ENCODE assay signal across 25 cellular contexts in genomic region chr12:10136637-10137205, GRCh38. TPM values are rescaled to one million over a fixed set of nuclear protein-coding genes. Genes with fewer than 3 reads are reported as not detected.
DNase-seq lines count a peak whose midpoint lies in the region; TF ChIP-seq lines count a peak whose summit lies in the region.
"Had no signal": no experiment of that assay in that cellular context is flagged by ENCODE, and none has a peak within 500 bp of the region (broad histone marks: within the 10 kb centered on the region; RNA-seq: fewer than 3 reads in every experiment).

No MANE protein-coding gene starts in this region.

- no peak overlapping the region for H3K4me2 ChIP-seq in neuronal stem cell (ENCODE audit: insufficient read depth, low read length, poor library complexity, severe bottlenecking)

- no peak overlapping the region for H4K8ac ChIP-seq in neuronal stem cell (ENCODE audit: low read depth, low read length)

- 78% methylated on average over 13 of the region's 13 CpGs for WGBS in liver
- no CpG with 5 or more reads among the region's 13 CpGs for WGBS in neuronal stem cell (ENCODE audit: extremely low coverage in 2 of 2, insufficient read length in 2 of 2, insufficient replicate concordance in 1 of 2), 2 donors

- no peak overlapping the region for H2AK5ac ChIP-seq in neuronal stem cell (ENCODE audit: low read depth, low read length)

- no peak overlapping the region for H2BK120ac ChIP-seq in neuronal stem cell (ENCODE audit: low read depth, low read length)

- DNase-seq in NCI-H1417 (lab: John Stamatoyannopoulos, UW): peak in 2 of 3 experiments; percentile 15 to 29
- no peak for DNase-seq in NCI-H1417 treated with DMSO at 0.1 percent for 48 hours (lab: John Stamatoyannopoulos, UW)
- peak; percentile 15 for DNase-seq in MV-4-11 (lab: John Stamatoyannopoulos, UW)
- peak; percentile 6 for DNase-seq in NCI-H748 treated with DMSO at 0.1 percent for 48 hours (lab: John Stamatoyannopoulos, UW)
- no peak for DNase-seq in AG20443 (ENCODE audit: low spot score)
- DNase-seq in neuronal stem cell (ENCODE audit: low spot score): no peak
- DNase-seq in GM10248 (ENCODE audit: extremely low spot score): no peak
- DNase-seq: CD8-positive, alpha-beta memory T cell; DMS53; HFFc6; kidney glomerular epithelial cell; NCI-H1930; NCI-H774; OCI-M1; stimulated activated CD4-positive, alpha-beta T cell treated with anti-CD3 and anti-CD28 coated beads, Interleukin-1b, Interleukin-23, amount 100 ng/mL, for 48 hours; SW 1271; T1000; upper lobe of left lung had no signal

- H3K4me1 ChIP-seq in liver (ENCODE audit: control insufficient read depth in 4 of 4, insufficient read depth in 4 of 4, low read length in 3 of 4): peaks cover 0 to 4% (median 0%) of the 10 kb centered on the region in 4 donors
- no peaks in the 10 kb centered on the region for H3K4me1 ChIP-seq in neuronal stem cell (ENCODE audit: control insufficient read depth in 2 of 2, insufficient read depth in 1 of 2, low read depth in 1 of 2, low read length in 2 of 2)

- H2BK15ac ChIP-seq in neuronal stem cell (ENCODE audit: low read length): no peak overlapping the region

- H3K4ac ChIP-seq in neuronal stem cell (ENCODE audit: low read length): no peak overlapping the region

- no peak overlapping the region for H4K91ac ChIP-seq in neuronal stem cell (ENCODE audit: low read depth, low read length, poor library complexity)

- H3K79me1 ChIP-seq in neuronal stem cell (ENCODE audit: low read depth, low read length): no peaks in the 10 kb centered on the region

- H3K9me3 ChIP-seq in liver (ENCODE audit: control insufficient read depth in 4 of 4, low read length in 3 of 4): no peaks in the 10 kb centered on the region
- no peaks in the 10 kb centered on the region for H3K9me3 ChIP-seq in neuronal stem cell (replicated peaks in 1 of 2; ENCODE audit: control insufficient read depth in 2 of 2, insufficient read depth in 1 of 2, low read depth in 1 of 2, low read length in 2 of 2)
- H3K9me3 ChIP-seq: upper lobe of left lung had no signal

- H3K36me3 ChIP-seq in liver (ENCODE audit: control insufficient read depth in 4 of 4, insufficient read depth in 3 of 4, low read depth in 1 of 4, low read length in 3 of 4) (no peaks in the 10 kb centered on the region), neuronal stem cell (replicated peaks in 1 of 2; ENCODE audit: control insufficient read depth in 2 of 2, insufficient read depth in 2 of 2, low read length in 2 of 2) (no peaks in the 10 kb centered on the region)
- H3K36me3 ChIP-seq: upper lobe of left lung had no signal

- H3K4me3 ChIP-seq in liver (ENCODE audit: low read depth in 1 of 3, low read length in 3 of 3): no peak overlapping the region
- no peak overlapping the region for H3K4me3 ChIP-seq in neuronal stem cell (ENCODE audit: low read length in 2 of 2)
- H3K4me3 ChIP-seq: skin epidermis, upper lobe of left lung had no signal

- TF ChIP-seq RAD21 in liver (IDR thresholded peaks at IDR 0.05): no peak

- POLR2A ChIA-PET in GM10248 (lab: Yijun Ruan, JAX): no interaction called here

- no peak overlapping the region for H3K9ac ChIP-seq in liver (ENCODE audit: low read depth in 1 of 2, low read length in 2 of 2)
- no peak overlapping the region for H3K9ac ChIP-seq in neuronal stem cell (ENCODE audit: low read depth, low read length, poor library complexity)

- no peak overlapping the region for H3K14ac ChIP-seq in neuronal stem cell (ENCODE audit: low read length)

- H3K27ac ChIP-seq in liver (ENCODE audit: low read depth in 1 of 2, low read length in 2 of 2) (no peak overlapping the region), neuronal stem cell (replicated peaks; ENCODE audit: low read length) (no peak overlapping the region)
- H3K27ac ChIP-seq: skin epidermis, upper lobe of left lung had no signal

- no peak overlapping the region for H2BK12ac ChIP-seq in neuronal stem cell (ENCODE audit: low read length)

- no peak overlapping the region for H3K18ac ChIP-seq in neuronal stem cell (ENCODE audit: low read length)

- CTCF ChIA-PET in GM10248 (lab: Yijun Ruan, JAX): interaction anchor here (0.7 to 1.9 kb wide), 4 partner anchors 9 to 323 kb away, joined by 3 to 8 read pairs (median 4); no protein-coding TSS in a partner anchor

- H2BK5ac ChIP-seq in neuronal stem cell (ENCODE audit: low read length): no peak overlapping the region

- TF ChIP-seq CTCF in liver (IDR thresholded peaks at IDR 0.05; ENCODE audit: low read depth, low read length, missing input control) (no peak), GM10248 (IDR thresholded peaks at IDR 0.05; ENCODE audit: control extremely low read depth, extremely low read depth, low read depth, missing control alignments) (no peak)

- H3K23ac ChIP-seq in neuronal stem cell (ENCODE audit: low read depth, low read length, poor library complexity): no peak overlapping the region

- no peak overlapping the region for H2AFZ ChIP-seq in neuronal stem cell (ENCODE audit: low read length)

- H3K27me3 ChIP-seq in liver (ENCODE audit: control insufficient read depth in 4 of 4, insufficient read depth in 4 of 4, low read length in 3 of 4): no peaks in the 10 kb centered on the region
- no peaks in the 10 kb centered on the region for H3K27me3 ChIP-seq in neuronal stem cell (ENCODE audit: control insufficient read depth in 3 of 3, insufficient read depth in 3 of 3, low read depth in 1 of 3, low read length in 3 of 3)
- H3K27me3 ChIP-seq: upper lobe of left lung had no signal

TF ChIP-seq in liver, 16 proteins besides CTCF, POLR2A, EP300 and RAD21:
- TF ChIP-seq FOXA1 (IDR thresholded peaks at IDR 0.05) (no peak), HNF4A (conservative IDR thresholded peaks at IDR 0.05) (peak; percentile 54 to 87), HNF4G (IDR thresholded peaks at IDR 0.05) (peak; percentile 55)

RNA-seq across cellular contexts. Expression of gene CLEC7A, which starts 6.7 kb away (rescaled TPM):
- 1 to 10 TPM; 3.6 to 7.0 TPM for total RNA-seq in liver
- polyA plus RNA-seq in liver: 1 to 10 TPM; 2.8 to 3.9 TPM
- polyA plus RNA-seq in neuronal stem cell (2013, experiment 1 of 2): not detected
- not detected for polyA plus RNA-seq in neuronal stem cell (2013, experiment 2 of 2)
- total RNA-seq: A172, HFFc6 had no signal
- polyA plus RNA-seq: CD8-positive, alpha-beta memory T cell had no signal

RNA-seq across cellular contexts. Expression of gene OLR1, which starts 35.2 kb away (rescaled TPM):
- total RNA-seq in liver: under 1 TPM in 1 of 2 donors, not detected in 1; 0.37 TPM
- polyA plus RNA-seq in liver: under 1 TPM in 1 of 2 donors, not detected in 1; 0.13 TPM
- not detected for polyA plus RNA-seq in neuronal stem cell (2013, experiment 1 of 2)
- polyA plus RNA-seq in neuronal stem cell (2013, experiment 2 of 2): not detected
- total RNA-seq: activated T-helper 17 cell treated with anti-CD3 and anti-CD28 coated beads, Interleukin-2, amount 50 U/mL, for 72 hours had no signal
- polyA plus RNA-seq: CD8-positive, alpha-beta memory T cell; IgD-negative memory B cell had no signal

RNA-seq across cellular contexts. Expression of gene CLEC1A, which starts 37.9 kb away (rescaled TPM):
- 1 to 10 TPM in 1 of 2 donors, under 1 TPM in 1; 0.09 to 2.1 TPM for total RNA-seq in liver
- polyA plus RNA-seq in liver: 1 to 10 TPM; 1.1 to 1.2 TPM
- 0.11 TPM for polyA plus RNA-seq in neuronal stem cell (2013, experiment 1 of 2)
- 0.08 TPM for polyA plus RNA-seq in neuronal stem cell (2013, experiment 2 of 2)
- total RNA-seq: A172; activated T-helper 17 cell treated with anti-CD3 and anti-CD28 coated beads, Interleukin-2, amount 50 U/mL, for 72 hours; astrocyte; CD8-positive, alpha-beta memory T cell had no signal
- polyA plus RNA-seq: CD8-positive, alpha-beta memory T cell; IgD-negative memory B cell had no signal

RNA-seq across cellular contexts. Expression of gene TMEM52B, which starts 42.1 kb away (rescaled TPM):
- under 1 TPM in 1 of 2 donors, not detected in 1; 0.37 TPM for total RNA-seq in liver
- not detected for polyA plus RNA-seq in liver
- not detected for polyA plus RNA-seq in neuronal stem cell (2013, experiment 1 of 2)
- not detected for polyA plus RNA-seq in neuronal stem cell (2013, experiment 2 of 2)
- total RNA-seq: activated T-helper 17 cell treated with anti-CD3 and anti-CD28 coated beads, Interleukin-2, amount 50 U/mL, for 72 hours; CD8-positive, alpha-beta memory T cell; Right ventricle myocardium inferior had no signal
- polyA plus RNA-seq: CD8-positive, alpha-beta memory T cell; IgD-negative memory B cell had no signal

Comparison
In these comparisons a context has a peak if more than half of its experiments do, and no peak if none do; other contexts are left out.
1. DNase-seq: peak in NCI-H1417 (2 of 3), MV-4-11 (single experiment) and NCI-H748 treated with DMSO at 0.1 percent for 48 hours (single experiment); none in NCI-H1417 treated with DMSO at 0.1 percent for 48 hours (single experiment), AG20443 (single experiment), neuronal stem cell (single experiment) and GM10248 (single experiment).